ENCODE assay signal across 20 cellular contexts in genomic region chr5:151584057-151584937, GRCh38. TPM values are rescaled to one million over a fixed set of nuclear protein-coding genes. Genes with fewer than 3 reads are reported as not detected.
DNase-seq lines count a peak whose midpoint lies in the region; FAIRE-seq and TF ChIP-seq lines count a peak whose summit lies in the region.
"Had no signal": no experiment of that assay in that cellular context is flagged by ENCODE, and none has a peak within 500 bp of the region (broad histone marks: within the 10 kb centered on the region; RNA-seq: fewer than 3 reads in every experiment).

No MANE protein-coding gene starts in this region.

- 70% methylated on average over 14 of the region's 14 CpGs for WGBS in suprapubic skin
- 82 to 90% (median 86%) methylated on average over 14 of the region's 14 CpGs for whole genome bisulfite sequencing in spleen, 5 donors
- 82 to 90% methylated on average over 14 of the region's 14 CpGs for WGBS in testis, 2 donors

- peak; percentile 89 for FAIRE-seq in RCC 7860 (lab: Jason Lieb, UNC)
- FAIRE-seq: HepG2 had no signal

- TF ChIP-seq CTCF in suprapubic skin (IDR thresholded peaks at IDR 0.05) (no peak), spleen (IDR thresholded peaks at IDR 0.05 in 8 of 11, conservative IDR thresholded peaks at IDR 0.05 in 3 of 11) (no peak), testis (IDR thresholded peaks at IDR 0.05) (no peak)

- H3K36me3 ChIP-seq in suprapubic skin (no peaks in the 10 kb centered on the region), spleen (no peaks in the 10 kb centered on the region), testis (ENCODE audit: low read depth, missing control alignments) (no peaks in the 10 kb centered on the region)
- H3K36me3 ChIP-seq: MG63 had no signal

- DNase-seq in RCC 7860 (ENCODE audit: low spot score) (peak; percentile 52), epithelial cell of prostate (ENCODE audit: low read depth, low spot score) (no peak), kidney tubule cell (ENCODE audit: low spot score) (peak; percentile 55), suprapubic skin (ENCODE audit: low spot score in 2 of 2) (no peak), spleen (no peak), AG08395 (ENCODE audit: low spot score) (no peak), testis (no peak)
- DNase-seq in activated CD4-positive, alpha-beta T cell treated with anti-CD3 and anti-CD28 coated beads, Interleukin-2, amount 50 U/mL, for 4 hours = no peak
- DNase-seq: Caco-2, DMS53, MG63, NCI-H1105, NCI-H187 treated with DMSO at 0.1 percent for 48 hours, NCI-H2171 treated with DMSO at 0.1 percent for 48 hours, NCI-H510A, NCI-H774, PC-9 had no signal

- H3K9me3 ChIP-seq in suprapubic skin (no peaks in the 10 kb centered on the region), spleen (no peaks in the 10 kb centered on the region), testis (no peaks in the 10 kb centered on the region)
- H3K9me3 ChIP-seq: Caco-2, MG63 had no signal

- TF ChIP-seq POLR2A in suprapubic skin (IDR thresholded peaks at IDR 0.05) = no peak
- no peak for TF ChIP-seq POLR2A in spleen (IDR thresholded peaks at IDR 0.05)
- TF ChIP-seq POLR2A in testis (IDR thresholded peaks at IDR 0.05) = no peak

- H3K4me3 ChIP-seq in suprapubic skin (no peak overlapping the region), spleen (no peak overlapping the region), testis (no peak overlapping the region)
- H3K4me3 ChIP-seq: MG63, PC-9 had no signal

- H3K27me3 ChIP-seq in suprapubic skin = no peaks in the 10 kb centered on the region
- no peaks in the 10 kb centered on the region for H3K27me3 ChIP-seq in spleen (replicated peaks in 1 of 7)
- H3K27me3 ChIP-seq in testis = no peaks in the 10 kb centered on the region

- H3K4me1 ChIP-seq in suprapubic skin (peaks cover 70% of the 10 kb centered on the region), spleen (no peaks in the 10 kb centered on the region), testis (no peaks in the 10 kb centered on the region)
- H3K4me1 ChIP-seq: Caco-2 had no signal

- intact Hi-C loops in spleen (cut with DNase I; ENCODE audit: low total_unique reads) (no loop called here), testis (cut with DNase I; ENCODE audit: low total_unique reads) (no loop called here)

- peak overlapping the region; percentile 74 for H3K27ac ChIP-seq in epithelial cell of prostate
- peak overlapping the region; percentile 64 for H3K27ac ChIP-seq in suprapubic skin
- no peak overlapping the region for H3K27ac ChIP-seq in spleen
- no peak overlapping the region for H3K27ac ChIP-seq in testis
- H3K27ac ChIP-seq: KMS-11, PC-9 had no signal

- TF ChIP-seq EP300 in suprapubic skin (IDR thresholded peaks at IDR 0.05) = no peak

RNA-seq across cellular contexts. Expression of gene FAT2, which starts 6.8 kb away (rescaled TPM):
- total RNA-seq in suprapubic skin = 100 to 1,000 TPM; 107 to 205 (median 164) TPM
- under 1 TPM in 6 of 7 donors, not detected in 1; under 0.01 to 0.13 (median 0.07) TPM for total RNA-seq in spleen
- under 1 TPM; under 0.01 to 0.06 (median 0.02) TPM for polyA plus RNA-seq in spleen
- 10 to 100 TPM; 10.3 to 18.0 TPM for total RNA-seq in testis
- 21.8 TPM for polyA plus RNA-seq in testis (ENCODE audit: insufficient read depth, low read depth, low replicate concordance)
- total RNA-seq: HepG2, Right ventricle myocardium inferior had no signal
- polyA plus RNA-seq: HepG2 had no signal

Comparison
In these comparisons a context has a peak if more than half of its experiments do, and no peak if none do; other contexts are left out.
1. DNase-seq: peak in RCC 7860 (single experiment) and kidney tubule cell (single experiment); none in epithelial cell of prostate (single experiment), suprapubic skin (0 of 2), spleen (single experiment), activated CD4-positive, alpha-beta T cell treated with anti-CD3 and anti-CD28 coated beads, Interleukin-2, amount 50 U/mL, for 4 hours (0 of 2), AG08395 (single experiment) and testis (single experiment).
2. H3K27ac ChIP-seq: peak in epithelial cell of prostate (single experiment) and suprapubic skin (single experiment); none in spleen (0 of 8) and testis (0 of 2).
3. RNA of gene FAT2, which starts 6.8 kb away (total RNA-seq): 107 to 205 TPM in suprapubic skin and 10.3 to 18.0 TPM in testis; under 0.01 to 0.13 TPM in spleen; every median in the first group is over 4 times any median in the second.